In genomic region chr13:109243311-109243951, GRCh38 we compare ENCODE assay signal across 11 cellular contexts.
DNase-seq lines count a peak whose midpoint lies in the region; ATAC-seq and TF ChIP-seq lines count a peak whose summit lies in the region.
"Had no signal": no experiment of that assay in that cellular context is flagged by ENCODE, and none has a peak within 500 bp of the region (broad histone marks: within the 10 kb centered on the region; RNA-seq: fewer than 3 reads in every experiment).

No MANE protein-coding gene starts in this region.

- POLR2A ChIA-PET in BJ (lab: Charles Lee) (no interaction called here), Panc1 (lab: Charles Lee) (interaction anchor here (0.7 kb wide), 1 partner anchor 209 kb away, joined by 3 read pairs; no protein-coding TSS in a partner anchor)

- H3K4me1 ChIP-seq in Panc1 (ENCODE audit: control insufficient read depth, insufficient read depth, low read length): peaks cover 12% of the 10 kb centered on the region
- H3K4me1 ChIP-seq in esophagus squamous epithelium: peaks cover 0 to 11% (median 0%) of the 10 kb centered on the region in 3 donors
- peaks cover 28% of the 10 kb centered on the region for H3K4me1 ChIP-seq in neuron (ENCODE audit: insufficient read depth, low read length)

- 25 to 56% methylated on average over 9 of the region's 9 CpGs for WGBS in esophagus squamous epithelium, 2 donors

- BruUV-seq in Panc1 (replicated peaks; lab: Mats Ljungman, UMichigan): no TSS peak

- H3K27me3 ChIP-seq in BJ (ENCODE audit: control insufficient read depth, insufficient read depth, low read length) (no peaks in the 10 kb centered on the region; the same call in 1 of the 2 replicates), Panc1 (ENCODE audit: control insufficient read depth, insufficient read depth, low read length) (no peaks in the 10 kb centered on the region), esophagus squamous epithelium (no peaks in the 10 kb centered on the region), neuron (ENCODE audit: insufficient read depth, low read length) (no peaks in the 10 kb centered on the region)
- H3K27me3 ChIP-seq: tibial nerve had no signal

- peak; percentile 92 for ATAC-seq in Panc1
- no peak for ATAC-seq in HG03378 (IDR thresholded peaks at IDR 0.05; ENCODE audit: unreplicated experiment)
- ATAC-seq in HG03175 (IDR thresholded peaks at IDR 0.05; ENCODE audit: unreplicated experiment): no peak
- ATAC-seq in GM21619 (IDR thresholded peaks at IDR 0.05; ENCODE audit: unreplicated experiment): no peak

- no peaks in the 10 kb centered on the region; the same call in 1 of the 2 replicates for H3K9me3 ChIP-seq in Panc1 (ENCODE audit: control insufficient read depth, insufficient read depth, low read depth, low read length)
- H3K9me3 ChIP-seq in esophagus squamous epithelium: peaks cover 0 to 8% (median 0%) of the 10 kb centered on the region in 3 donors
- no peaks in the 10 kb centered on the region for H3K9me3 ChIP-seq in neuron (ENCODE audit: low read length)

- H3K4me3 ChIP-seq in BJ (ENCODE audit: low read depth, low read length) (peak overlapping the region; percentile 9; the same call in 1 of the 2 replicates), Panc1 (ENCODE audit: low read depth in 2 of 2, low read length in 2 of 2) (peak overlapping the region in 1 of 2 experiments; percentile 46; a peak in 2 of 4 replicates), esophagus squamous epithelium (no peak overlapping the region), neuron (ENCODE audit: low read length) (no peak overlapping the region)
- H3K4me3 ChIP-seq: tibial nerve had no signal

- in situ Hi-C loops in Panc1 (cut with HindIII; ENCODE audit: low pct_unique_long_range_greater_than_20kb, low sequenced_read_pairs): no loop called here

- TF ChIP-seq CTCF in BJ (IDR thresholded peaks at IDR 0.05; ENCODE audit: insufficient read depth, low read depth, low read length) (no peak), Panc1 (IDR thresholded peaks at IDR 0.05) (no peak), esophagus squamous epithelium (IDR thresholded peaks at IDR 0.05) (no peak)

- intact Hi-C loops in Panc1 (cut with micrococcal nuclease; ENCODE audit: unreplicated experiment) (no loop called here), esophagus squamous epithelium (cut with DNase I) (no loop called here)

- H3K36me3 ChIP-seq in BJ (ENCODE audit: control insufficient read depth, insufficient read depth, low read length): no peaks in the 10 kb centered on the region
- H3K36me3 ChIP-seq in Panc1 (ENCODE audit: control insufficient read depth, insufficient read depth, low read length): no peaks in the 10 kb centered on the region; the same call in 1 of the 2 replicates
- no peaks in the 10 kb centered on the region for H3K36me3 ChIP-seq in esophagus squamous epithelium
- H3K36me3 ChIP-seq in neuron (ENCODE audit: insufficient read depth, low read length): no peaks in the 10 kb centered on the region
- H3K36me3 ChIP-seq: tibial nerve had no signal

- CTCF ChIA-PET in BJ (lab: Yijun Ruan, JAX): interaction anchor here (0.8 kb wide), 1 partner anchor 95 kb away, joined by 3 read pairs; no protein-coding TSS in a partner anchor
- CTCF ChIA-PET in Panc1 (lab: Charles Lee): no interaction called here

- peak overlapping the region; percentile 92 for H3K27ac ChIP-seq in Panc1 (ENCODE audit: low read length)
- H3K27ac ChIP-seq in esophagus squamous epithelium: peak overlapping the region in 3 of 4 donors; percentile 12 to 47 (median 45)

- peak overlapping the region; percentile 64 for H2AFZ ChIP-seq in neuron (ENCODE audit: low read depth, low read length)

- TF ChIP-seq POLR2A in esophagus squamous epithelium (IDR thresholded peaks at IDR 0.05): no peak

- DNase-seq in BJ (ENCODE audit: low read depth) (peak; percentile 87), Panc1 (ENCODE audit: low read depth, low spot score) (no peak), esophagus squamous epithelium (lab: John Stamatoyannopoulos, UW) (no peak), CD1c-positive myeloid dendritic cell (ENCODE audit: extremely low spot score) (no peak)
- DNase-seq: naive B cell, NCI-H774 had no signal
